ENCODE assay signal across 24 cellular contexts in the genomic region with DNA sequence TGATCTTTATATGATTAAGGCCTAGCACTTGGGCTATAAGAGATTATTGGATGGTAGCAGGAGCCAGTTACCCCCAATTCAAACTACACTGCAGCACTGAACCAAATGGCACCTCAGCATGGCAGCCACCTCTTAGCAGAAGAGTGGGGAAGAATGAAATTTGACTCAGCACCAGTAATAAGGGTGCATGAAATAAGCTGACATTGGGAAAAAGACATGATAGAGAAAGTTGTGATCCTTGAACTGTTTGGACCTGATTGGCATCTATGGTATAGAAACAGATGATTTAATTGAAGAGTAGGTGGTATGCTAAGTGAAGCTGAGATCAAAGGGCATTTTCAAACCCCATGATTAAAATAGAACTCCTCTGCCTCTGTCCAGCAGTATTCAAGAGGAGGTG.
"Had no signal": no experiment of that assay in that cellular context is flagged by ENCODE, and none has a peak within 500 bp of the region (broad histone marks: within the 10 kb centered on the region; RNA-seq: fewer than 3 reads in every experiment).

No MANE protein-coding gene starts in this region.

- FAIRE-seq: endometrium, islet of Langerhans, keratinocyte had no signal

- H3K9me3 ChIP-seq: colonic mucosa, esophagus squamous epithelium, gastrocnemius medialis, left lung, lower lobe of right lung had no signal

- H3K4me3 ChIP-seq: colonic mucosa, esophagus squamous epithelium, gastrocnemius medialis, heart right ventricle, left lung, lower lobe of right lung had no signal

- ATAC-seq: effector memory CD8-positive, alpha-beta T cell; esophagus mucosa; gastrocnemius medialis; heart right ventricle; left cardiac atrium; left lung; left ventricle myocardium superior; lower lobe of right lung had no signal

- H3K27ac ChIP-seq: colonic mucosa, epithelial cell of prostate, esophagus squamous epithelium, gastrocnemius medialis, heart right ventricle, left lung, lower lobe of right lung had no signal

- H3K4me1 ChIP-seq: colonic mucosa, esophagus squamous epithelium, gastrocnemius medialis, heart right ventricle, left lung, lower lobe of right lung had no signal

- DNase-seq: colonic mucosa; cortex of kidney; effector CD8-positive, alpha-beta T cell; effector memory CD8-positive, alpha-beta T cell; endodermal cell; erythroblast; esophagus squamous epithelium; foreskin fibroblast; foreskin melanocyte; gastrocnemius medialis; glutamatergic neuron; head of caudate nucleus; heart right ventricle; hippocampal formation; left cardiac atrium; left lung; left ventricle myocardium superior; lower lobe of right lung; mesenchymal stem cell had no signal
